ENCODE assay signal across 7 cellular contexts in the genomic region with DNA sequence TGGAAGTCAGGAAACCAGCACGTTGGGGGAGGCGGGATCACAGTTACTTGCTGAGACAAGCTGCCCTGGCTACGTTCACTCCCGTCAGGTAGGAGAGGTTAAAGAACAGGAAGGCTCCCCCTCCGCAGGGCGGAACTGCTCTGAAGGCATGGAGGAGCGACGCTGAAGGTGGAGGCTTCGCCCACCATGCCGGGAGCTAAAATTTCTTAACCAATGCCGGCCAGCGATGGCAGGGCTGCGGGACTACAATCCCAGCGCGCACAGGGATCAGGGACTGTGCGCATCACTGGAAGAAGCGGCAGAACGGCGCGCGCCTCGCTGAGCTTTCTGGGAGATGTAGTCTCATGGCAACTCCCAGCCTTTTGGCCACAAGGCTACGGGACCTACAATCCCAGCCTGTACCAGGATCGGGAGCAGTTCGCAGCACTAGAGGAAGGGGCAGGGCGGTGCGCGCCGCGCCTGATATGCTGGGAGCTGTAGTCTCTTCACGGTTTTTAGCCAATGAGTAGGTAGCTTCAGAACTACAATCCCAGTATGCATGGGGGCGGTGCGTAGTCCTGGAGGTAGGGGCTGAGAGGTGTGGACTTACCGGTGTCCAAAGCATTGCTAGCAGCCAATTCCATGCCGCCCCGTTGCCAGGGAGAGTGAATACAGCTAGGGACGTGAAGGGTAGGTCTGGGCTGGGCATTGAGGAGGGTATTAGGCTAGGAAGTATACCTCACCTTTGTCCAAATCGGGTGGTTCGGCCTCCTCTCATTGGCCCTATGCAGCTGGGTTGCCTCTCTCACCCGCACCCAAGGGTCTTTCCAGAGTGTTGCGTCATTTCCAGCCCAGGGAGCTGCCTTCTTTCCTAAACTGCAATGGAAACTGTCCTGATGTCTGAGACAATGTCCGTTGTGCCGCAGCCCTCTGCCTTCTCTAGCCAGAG. TPM values are rescaled to one million over a fixed set of nuclear protein-coding genes. Genes with fewer than 3 reads are reported as not detected.
DNase-seq lines count a peak whose midpoint lies in the region; ATAC-seq and FAIRE-seq lines count a peak whose summit lies in the region.

No MANE protein-coding gene starts in this region.

- H2AK5ac ChIP-seq in mesendoderm (ENCODE audit: low read length): no peak overlapping the region

- H3K79me2 ChIP-seq in mesendoderm (ENCODE audit: control insufficient read depth, insufficient read depth, low read length): no peaks in the 10 kb centered on the region

- peak; percentile 92 to 94 for DNase-seq in NCI-H526 (lab: John Stamatoyannopoulos, UW)
- peak; percentile 8 for DNase-seq in activated CD8-positive, alpha-beta memory T cell treated with anti-CD3 and anti-CD28 coated beads, Interleukin-2, amount 50 U/mL, for 1 hour (ENCODE audit: extremely low read depth)
- peak; percentile 100 for DNase-seq in mesendoderm
- peak; percentile 33 for DNase-seq in stimulated activated CD8-positive, alpha-beta memory T cell treated with anti-CD3 and anti-CD28 coated beads, Interleukin-12 subunit alpha, Interleukin-12 subunit beta, amount 100 ng/mL, for 24 hours (ENCODE audit: extremely low read depth)

- H3K79me1 ChIP-seq in mesendoderm (ENCODE audit: low read length): no peaks in the 10 kb centered on the region

- peak overlapping the region; percentile 75 for H3K9ac ChIP-seq in mesendoderm (ENCODE audit: low read length)

- peak; percentile 99 for FAIRE-seq in endometrium (lab: Jason Lieb, UNC)

- H3K18ac ChIP-seq in mesendoderm (ENCODE audit: low read length): peak overlapping the region; percentile 53

- peak overlapping the region; percentile 88 for H3K56ac ChIP-seq in mesendoderm (ENCODE audit: low read length)

- H2BK5ac ChIP-seq in mesendoderm (ENCODE audit: low read length): peak overlapping the region; percentile 39

- no peaks in the 10 kb centered on the region for H3K27me3 ChIP-seq in mesendoderm (ENCODE audit: insufficient read depth, low read length, poor library complexity)

- no peak overlapping the region for H4K8ac ChIP-seq in mesendoderm (ENCODE audit: low read depth, low read length)

- H3K4me3 ChIP-seq in mesendoderm (ENCODE audit: low read length): peak overlapping the region; percentile 43

- no peak overlapping the region for H2BK120ac ChIP-seq in mesendoderm (ENCODE audit: low read depth, low read length)

- no peak overlapping the region for H2BK15ac ChIP-seq in mesendoderm (replicated peaks; ENCODE audit: low read depth)

- no peaks in the 10 kb centered on the region for H3K36me3 ChIP-seq in mesendoderm (ENCODE audit: control insufficient read depth, insufficient read depth, low read length)

- no peak overlapping the region for H4K5ac ChIP-seq in mesendoderm (ENCODE audit: low read length)

- peak overlapping the region; percentile 61 for H3K4ac ChIP-seq in mesendoderm (ENCODE audit: low read depth, low read length)

- H3K4me1 ChIP-seq in mesendoderm (ENCODE audit: control insufficient read depth, low read depth, low read length): peaks cover 4% of the 10 kb centered on the region

- H3K23ac ChIP-seq in mesendoderm (ENCODE audit: low read length): no peak overlapping the region

- peak; percentile 65 for ATAC-seq in GM18867 (IDR thresholded peaks at IDR 0.05; ENCODE audit: unreplicated experiment)
- peak; percentile 98 for ATAC-seq in HG03108 (IDR thresholded peaks at IDR 0.05; ENCODE audit: unreplicated experiment)

- WGBS in mesendoderm (ENCODE audit: extremely low coverage, insufficient coverage, low lambda C conversion rate): no CpG with 5 or more reads among the region's 43 CpGs

- peak overlapping the region; percentile 76 for H3K4me2 ChIP-seq in mesendoderm (ENCODE audit: low read length)

- peak overlapping the region; percentile 47 for H3K27ac ChIP-seq in mesendoderm (ENCODE audit: low read depth, low read length)

RNA-seq across cellular contexts. Expression of a gene that starts 12.8 kb away (rescaled TPM):
- polyA plus RNA-seq in mesendoderm (2013, experiment 1 of 2): 13.0 TPM
- 13.5 TPM for polyA plus RNA-seq in mesendoderm (2013, experiment 2 of 2)

RNA-seq across cellular contexts. Expression of a gene that starts 25.7 kb away (rescaled TPM):
- 90.5 TPM for polyA plus RNA-seq in mesendoderm (2013, experiment 1 of 2)
- 87.0 TPM for polyA plus RNA-seq in mesendoderm (2013, experiment 2 of 2)

Comparison
In these comparisons a context has a peak if more than half of its experiments do, and no peak if none do; other contexts are left out.
1. Peak in every context shown above with its lines: DNase-seq, ATAC-seq, H3K4me3 ChIP-seq and H3K27ac ChIP-seq.
2. DNase-seq: peak in every context shown above with its lines; median percentile 100 in mesendoderm; 93 in NCI-H526; 33 in stimulated activated CD8-positive, alpha-beta memory T cell treated with anti-CD3 and anti-CD28 coated beads, Interleukin-12 subunit alpha, Interleukin-12 subunit beta, amount 100 ng/mL, for 24 hours; 8 in activated CD8-positive, alpha-beta memory T cell treated with anti-CD3 and anti-CD28 coated beads, Interleukin-2, amount 50 U/mL, for 1 hour.